ENCODE assay signal across 8 cellular contexts in the genomic region with DNA sequence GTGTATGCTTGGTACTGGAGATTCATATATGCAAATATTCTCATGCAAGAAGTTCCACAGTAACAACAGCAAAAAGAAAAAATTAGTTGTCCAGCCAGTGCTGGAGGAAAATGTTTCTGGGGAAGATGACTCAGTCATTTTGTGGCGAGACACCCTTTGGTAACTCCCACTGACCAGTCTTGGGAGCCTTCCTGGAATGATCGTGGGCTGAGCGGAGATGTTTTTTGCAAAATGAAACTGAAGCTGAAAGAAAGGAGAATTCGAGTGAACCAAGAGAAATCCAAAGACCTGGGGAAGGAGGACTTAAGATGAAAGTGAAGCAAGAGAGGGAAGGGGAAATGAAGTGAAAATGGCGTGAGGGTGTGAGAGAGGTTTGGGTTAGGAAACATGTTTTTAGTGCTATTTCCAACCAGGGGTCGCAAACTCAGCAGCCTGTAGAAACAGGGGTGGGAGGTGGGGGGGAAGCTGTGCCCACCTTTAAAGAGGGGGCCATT. TPM values are rescaled to one million over a fixed set of nuclear protein-coding genes. Genes with fewer than 3 reads are reported as not detected.
A peak's percentile ranks its signal among the peaks of the same experiment; 100 is the strongest.
DNase-seq lines count a peak whose midpoint lies in the region; ATAC-seq and TF ChIP-seq lines count a peak whose summit lies in the region.

No MANE protein-coding gene starts in this region.

- peak overlapping the region; percentile 90 for H3K27ac ChIP-seq in urinary bladder (ENCODE audit: low read depth)

- in situ Hi-C loops in SK-MEL-5 (cut with HindIII; ENCODE audit: low pct_unique_long_range_greater_than_20kb, low sequenced_read_pairs) = no loop called here

- H3K36me3 ChIP-seq in urinary bladder (ENCODE audit: insufficient read depth) = no peaks in the 10 kb centered on the region

- 23% methylated on average over 6 of the region's 6 CpGs for WGBS in urinary bladder

- no peak overlapping the region for H3K4me3 ChIP-seq in urinary bladder (ENCODE audit: low read depth, low read length)

- DNase-seq in SK-MEL-5 (ENCODE audit: low read depth, low spot score) = peak; percentile 53
- DNase-seq in dermis blood vessel endothelial cell = peak; percentile 86
- DNase-seq in myocyte (ENCODE audit: low read depth) = peak; percentile 87
- no peak for DNase-seq in NCI-H1436 treated with DMSO at 0.1 percent for 48 hours (lab: John Stamatoyannopoulos, UW)

- ATAC-seq in HG03039 (IDR thresholded peaks at IDR 0.05; ENCODE audit: unreplicated experiment) (no peak), HG02852 (IDR thresholded peaks at IDR 0.05; ENCODE audit: unreplicated experiment) (no peak)

- H3K4me1 ChIP-seq in urinary bladder (ENCODE audit: insufficient read depth) = peaks cover 5% of the 10 kb centered on the region

- TF ChIP-seq POLR2A in GM19099 (IDR thresholded peaks at IDR 0.05; ENCODE audit: extremely low read depth, insufficient read length, low read depth) = peak; percentile 45

RNA-seq across cellular contexts. Expression of gene ITPRIPL2, which starts 5.2 kb away (rescaled TPM):
- total RNA-seq in SK-MEL-5 (2014; rRNA removed; shearing (Covaris generic)) = 26.7 and 28.8 TPM in 2 replicates
- polyA plus RNA-seq in SK-MEL-5 (2015; cell fraction: cytosol; rRNA removed) = 37.0 and 48.9 TPM in 2 replicates
- 45.7 and 47.3 TPM in 2 replicates for polyA plus RNA-seq in SK-MEL-5 (2015; cell fraction: nucleus; rRNA removed)
- 40.2 and 51.3 TPM in 2 replicates for total RNA-seq in dermis blood vessel endothelial cell
- total RNA-seq in myocyte = 26.1 and 26.6 TPM in 2 replicates
- 28.6 TPM for polyA plus RNA-seq in myocyte (2012)
- 63.5 TPM for total RNA-seq in urinary bladder
- 14.5 TPM for polyA plus RNA-seq in urinary bladder

RNA-seq across cellular contexts. Expression of gene SYT17, which starts 49.1 kb away (rescaled TPM):
- 17.3 and 18.5 TPM in 2 replicates for total RNA-seq in SK-MEL-5 (2014; rRNA removed; shearing (Covaris generic))
- 31.9 and 43.0 TPM in 2 replicates for polyA plus RNA-seq in SK-MEL-5 (2015; cell fraction: cytosol; rRNA removed)
- polyA plus RNA-seq in SK-MEL-5 (2015; cell fraction: nucleus; rRNA removed) = 37.8 and 67.9 TPM in 2 replicates
- total RNA-seq in dermis blood vessel endothelial cell (2.2 and 2.9 TPM in 2 replicates), myocyte (0.19 and 0.36 TPM in 2 replicates), urinary bladder (6.5 TPM)
- 0.33 TPM for polyA plus RNA-seq in myocyte (2012)
- polyA plus RNA-seq in urinary bladder = 1.8 TPM

RNA-seq across cellular contexts. Expression of gene COQ7, which starts 51.6 kb away (rescaled TPM):
- total RNA-seq in SK-MEL-5 (2014; rRNA removed; shearing (Covaris generic)) = 23.4 and 26.4 TPM in 2 replicates
- polyA plus RNA-seq in SK-MEL-5 (2015; cell fraction: cytosol; rRNA removed) = 22.7 and 36.7 TPM in 2 replicates
- 18.3 and 22.0 TPM in 2 replicates for polyA plus RNA-seq in SK-MEL-5 (2015; cell fraction: nucleus; rRNA removed)
- total RNA-seq in dermis blood vessel endothelial cell = 23.5 and 32.1 TPM in 2 replicates
- total RNA-seq in myocyte = 17.4 and 17.8 TPM in 2 replicates
- polyA plus RNA-seq in myocyte (2012) = 18.6 TPM
- 23.8 TPM for total RNA-seq in urinary bladder
- polyA plus RNA-seq in urinary bladder = 22.1 TPM
